9 cellular contexts compared by ENCODE assay signal in genomic region chr7:150356265-150356897, GRCh38. TPM values are rescaled to one million over a fixed set of nuclear protein-coding genes. Genes with fewer than 3 reads are reported as not detected.
DNase-seq lines count a peak whose midpoint lies in the region; ATAC-seq and TF ChIP-seq lines count a peak whose summit lies in the region.
"Had no signal": no experiment of that assay in that cellular context is flagged by ENCODE, and none has a peak within 500 bp of the region (broad histone marks: within the 10 kb centered on the region; RNA-seq: fewer than 3 reads in every experiment).

No MANE protein-coding gene starts in this region.

- H3K4me1 ChIP-seq in spleen, result peaks cover 0 to 39% (median 22%) of the 10 kb centered on the region in 6 donors

- WGBS in spleen, 5 donors, result 29 to 35% (median 32%) methylated on average over 6 of the region's 6 CpGs

- in situ Hi-C loops in SK-MEL-5 (cut with HindIII; ENCODE audit: low pct_unique_long_range_greater_than_20kb, low sequenced_read_pairs), result no loop called here

- no peaks in the 10 kb centered on the region for H3K27me3 ChIP-seq in spleen (replicated peaks in 1 of 7)
- H3K27me3 ChIP-seq: BLaER1 had no signal

- peak overlapping the region in 3 of 8 donors; percentile 43 to 51 (median 45) for H3K27ac ChIP-seq in spleen
- H3K27ac ChIP-seq: BLaER1 had no signal

- DNase-seq in DMS153 treated with DMSO at 0.1 percent for 48 hours (lab: John Stamatoyannopoulos, UW; ENCODE audit: unreplicated experiment) (peak; percentile 36), DMS153 (lab: John Stamatoyannopoulos, UW) (no peak), HCEC 1CT (peak; percentile 29), SK-MEL-5 (ENCODE audit: low read depth, low spot score) (peak; percentile 64), fibroblast of pulmonary artery (ENCODE audit: low read depth) (peak; percentile 63), spleen (no peak), HuH-7.5 (ENCODE audit: low spot score) (no peak)

- H3K9me3 ChIP-seq in spleen, result no peaks in the 10 kb centered on the region
- H3K9me3 ChIP-seq: BLaER1 had no signal

- H3K4me3 ChIP-seq in fibroblast of pulmonary artery (replicated peaks; ENCODE audit: low read depth, low read length) (no peak overlapping the region), spleen (no peak overlapping the region)
- H3K4me3 ChIP-seq: BLaER1 had no signal

- H3K36me3 ChIP-seq in spleen, result no peaks in the 10 kb centered on the region
- H3K36me3 ChIP-seq: BLaER1 had no signal

- ATAC-seq in HG02938 (IDR thresholded peaks at IDR 0.05; ENCODE audit: unreplicated experiment), result no peak

- TF ChIP-seq CTCF in fibroblast of pulmonary artery (IDR thresholded peaks at IDR 0.05; ENCODE audit: low read length, missing control alignments) (peak; percentile 74), spleen (IDR thresholded peaks at IDR 0.05 in 8 of 11, conservative IDR thresholded peaks at IDR 0.05 in 3 of 11) (peak in 9 of 11 experiments; percentile 18 to 75 (median 59))

- TF ChIP-seq POLR2A in spleen (IDR thresholded peaks at IDR 0.05), result no peak

- intact Hi-C loops in spleen (cut with DNase I; ENCODE audit: low total_unique reads), result loop anchor here (2.0 kb wide), 1 partner anchor 64 kb away; no protein-coding TSS in a partner anchor

RNA-seq across cellular contexts. Expression of gene REPIN1, which starts 12.2 kb away (rescaled TPM):
- total RNA-seq in SK-MEL-5 (2014; rRNA removed; shearing (Covaris generic)), result 131 TPM in 2 replicates
- polyA plus RNA-seq in SK-MEL-5 (2015; cell fraction: cytosol; rRNA removed), result 322 and 362 TPM in 2 replicates
- polyA plus RNA-seq in SK-MEL-5 (2015; cell fraction: nucleus; rRNA removed), result 475 and 494 TPM in 2 replicates
- 100 to 1,000 TPM in 6 of 7 donors, 10 to 100 TPM in 1; 99.3 to 126 (median 114) TPM for total RNA-seq in spleen
- 10 to 100 TPM; 47.9 to 75.7 (median 55.0) TPM for polyA plus RNA-seq in spleen

RNA-seq across cellular contexts. Expression of gene RARRES2, which starts 15.0 kb away (rescaled TPM):
- total RNA-seq in SK-MEL-5 (2014; rRNA removed; shearing (Covaris generic)), result not detected in 2 replicates
- polyA plus RNA-seq in SK-MEL-5 (2015; cell fraction: cytosol; rRNA removed), result not detected in 2 replicates
- not detected in 2 replicates for polyA plus RNA-seq in SK-MEL-5 (2015; cell fraction: nucleus; rRNA removed)
- total RNA-seq in spleen, result 100 to 1,000 TPM in 3 of 7 donors, 10 to 100 TPM in 4; 39.7 to 117 (median 83.6) TPM
- 100 to 1,000 TPM; 165 to 292 (median 176) TPM for polyA plus RNA-seq in spleen

RNA-seq across cellular contexts. Expression of gene ZNF775, which starts 22.7 kb away (rescaled TPM):
- 10.4 and 10.5 TPM in 2 replicates for total RNA-seq in SK-MEL-5 (2014; rRNA removed; shearing (Covaris generic))
- polyA plus RNA-seq in SK-MEL-5 (2015; cell fraction: cytosol; rRNA removed), result 14.0 and 18.9 TPM in 2 replicates
- 5.3 and 12.4 TPM in 2 replicates for polyA plus RNA-seq in SK-MEL-5 (2015; cell fraction: nucleus; rRNA removed)
- total RNA-seq in spleen, result 1 to 10 TPM; 2.2 to 5.7 (median 4.5) TPM
- 1 to 10 TPM; 2.0 to 2.9 (median 2.6) TPM for polyA plus RNA-seq in spleen

RNA-seq across cellular contexts. Expression of gene ACTR3C, which starts 33.0 kb away (rescaled TPM):
- total RNA-seq in SK-MEL-5 (2014; rRNA removed; shearing (Covaris generic)), result not detected in 2 replicates
- polyA plus RNA-seq in SK-MEL-5 (2015; cell fraction: cytosol; rRNA removed), result not detected in 2 replicates
- polyA plus RNA-seq in SK-MEL-5 (2015; cell fraction: nucleus; rRNA removed), result not detected in 2 replicates
- total RNA-seq in spleen, result 10 to 100 TPM in 4 of 7 donors, 1 to 10 TPM in 3; 6.6 to 18.6 (median 10.8) TPM
- polyA plus RNA-seq in spleen, result 1 to 10 TPM in 2 of 3 donors, under 1 TPM in 1; 0.78 to 2.6 (median 1.6) TPM

RNA-seq across cellular contexts. Expression of gene LRRC61, which starts 33.2 kb away (rescaled TPM):
- not detected in 2 replicates for total RNA-seq in SK-MEL-5 (2014; rRNA removed; shearing (Covaris generic))
- not detected in 2 replicates for polyA plus RNA-seq in SK-MEL-5 (2015; cell fraction: cytosol; rRNA removed)
- not detected in 2 replicates for polyA plus RNA-seq in SK-MEL-5 (2015; cell fraction: nucleus; rRNA removed)
- total RNA-seq in spleen, result 10 to 100 TPM in 5 of 7 donors, 1 to 10 TPM in 2; 7.4 to 21.7 (median 14.3) TPM
- 10 to 100 TPM in 1 of 3 donors, 1 to 10 TPM in 2; 4.2 to 12.0 (median 7.3) TPM for polyA plus RNA-seq in spleen

Comparison
In these comparisons a context has a peak if more than half of its experiments do, and no peak if none do; other contexts are left out.
1. DNase-seq: peak in DMS153 treated with DMSO at 0.1 percent for 48 hours (single experiment), HCEC 1CT (single experiment), SK-MEL-5 (single experiment) and fibroblast of pulmonary artery (single experiment); none in DMS153 (single experiment), spleen (single experiment) and HuH-7.5 (single experiment).
2. RNA of gene RARRES2, which starts 15.0 kb away (total RNA-seq): 39.7 to 117 TPM in spleen; not detected in SK-MEL-5; every median in the first group is over 10 times any median in the second.